Comparison of ENCODE assay signal across 12 cellular contexts in genomic region chr4:41835321-41835995, GRCh38.
DNase-seq lines count a peak whose midpoint lies in the region; ATAC-seq and TF ChIP-seq lines count a peak whose summit lies in the region.
"Had no signal": no experiment of that assay in that cellular context is flagged by ENCODE, and none has a peak within 500 bp of the region (broad histone marks: within the 10 kb centered on the region; RNA-seq: fewer than 3 reads in every experiment).

No MANE protein-coding gene starts in this region.

- H3K9me3 ChIP-seq in upper lobe of left lung: no peaks in the 10 kb centered on the region
- H3K9me3 ChIP-seq: A549, HAP-1 had no signal

- H3K27ac Mint-ChIP-seq in glutamatergic neuron (ENCODE audit: unreplicated experiment) (peak overlapping the region; percentile 96), Calu3 (ENCODE audit: unreplicated experiment) (no peak overlapping the region)
- no peak overlapping the region for H3K27ac Mint-ChIP-seq in activated T-helper 2 cell treated with anti-CD3 and anti-CD28 coated beads, Interferon-gamma antibody, Interleukin-2, Interleukin-4, amounts not matched to agents 10 μg/mL and 5 μg/mL and 100 μg/mL, durations not matched to agents 14 hours and 24 hours and 36 hours
- H3K27ac Mint-ChIP-seq: CD4-positive, CD25-positive, alpha-beta regulatory T cell had no signal

- no peaks in the 10 kb centered on the region for H3K4me1 ChIP-seq in upper lobe of left lung
- H3K4me1 ChIP-seq: A549, HAP-1 had no signal

- H3K27ac ChIP-seq in upper lobe of left lung: no peak overlapping the region
- H3K27ac ChIP-seq: A549; BLaER1 treated with 17β-estradiol and CSF1 and Interleukin-3, amounts not matched to agents 10 nM and 100 nM; HL-60 had no signal

- TF ChIP-seq CTCF in glutamatergic neuron (IDR thresholded peaks at IDR 0.05; ENCODE audit: partially characterized antibody, unreplicated experiment) (no peak), Calu3 (IDR thresholded peaks at IDR 0.05; ENCODE audit: unreplicated experiment) (no peak), upper lobe of left lung (IDR thresholded peaks at IDR 0.05) (no peak)

- H3K27me3 Mint-ChIP-seq in glutamatergic neuron (ENCODE audit: unreplicated experiment) (peaks cover 5% of the 10 kb centered on the region), Calu3 (ENCODE audit: unreplicated experiment) (peaks cover 12% of the 10 kb centered on the region)
- H3K27me3 Mint-ChIP-seq in activated T-helper 2 cell treated with anti-CD3 and anti-CD28 coated beads, Interferon-gamma antibody, Interleukin-2, Interleukin-4, amounts not matched to agents 10 μg/mL and 5 μg/mL and 100 μg/mL, durations not matched to agents 14 hours and 24 hours and 36 hours (ENCODE audit: low read depth): peaks cover 7% of the 10 kb centered on the region

- H3K36me3 ChIP-seq in upper lobe of left lung: no peaks in the 10 kb centered on the region
- H3K36me3 ChIP-seq: BLaER1 treated with 17β-estradiol and CSF1 and Interleukin-3, amounts not matched to agents 10 nM and 100 nM; HAP-1 had no signal

- BruUV-seq in Calu3 (replicated peaks; lab: Mats Ljungman, UMichigan): no TSS peak

- no peak for TF ChIP-seq POLR2A in upper lobe of left lung (IDR thresholded peaks at IDR 0.05)

- ATAC-seq in upper lobe of left lung (ENCODE audit: low FRiP score in 2 of 2): no peak
- ATAC-seq: A549 had no signal

- no peaks in the 10 kb centered on the region for H3K36me3 Mint-ChIP-seq in glutamatergic neuron (ENCODE audit: unreplicated experiment)
- no peaks in the 10 kb centered on the region for H3K36me3 Mint-ChIP-seq in Calu3 (ENCODE audit: insufficient read depth, unreplicated experiment)
- H3K36me3 Mint-ChIP-seq in activated T-helper 2 cell treated with anti-CD3 and anti-CD28 coated beads, Interferon-gamma antibody, Interleukin-2, Interleukin-4, amounts not matched to agents 10 μg/mL and 5 μg/mL and 100 μg/mL, durations not matched to agents 14 hours and 24 hours and 36 hours (ENCODE audit: low read depth): no peaks in the 10 kb centered on the region
- H3K36me3 Mint-ChIP-seq: CD4-positive, CD25-positive, alpha-beta regulatory T cell had no signal

- 89 to 93% methylated on average over 3 of the region's 3 CpGs for WGBS in upper lobe of left lung, 2 donors

- peaks cover 14% of the 10 kb centered on the region for H3K4me1 Mint-ChIP-seq in glutamatergic neuron (ENCODE audit: low read depth, unreplicated experiment)
- peaks cover 7% of the 10 kb centered on the region for H3K4me1 Mint-ChIP-seq in Calu3 (ENCODE audit: low read depth, unreplicated experiment)
- H3K4me1 Mint-ChIP-seq in activated T-helper 2 cell treated with anti-CD3 and anti-CD28 coated beads, Interferon-gamma antibody, Interleukin-2, Interleukin-4, amounts not matched to agents 10 μg/mL and 5 μg/mL and 100 μg/mL, durations not matched to agents 14 hours and 24 hours and 36 hours (ENCODE audit: low read depth): peaks cover 6% of the 10 kb centered on the region

- H3K4me3 Mint-ChIP-seq in glutamatergic neuron (ENCODE audit: unreplicated experiment) (no peak overlapping the region), Calu3 (ENCODE audit: low read depth, unreplicated experiment) (no peak overlapping the region)
- H3K4me3 Mint-ChIP-seq in activated T-helper 2 cell treated with anti-CD3 and anti-CD28 coated beads, Interferon-gamma antibody, Interleukin-2, Interleukin-4, amounts not matched to agents 10 μg/mL and 5 μg/mL and 100 μg/mL, durations not matched to agents 14 hours and 24 hours and 36 hours (ENCODE audit: low read depth): no peak overlapping the region
- H3K4me3 Mint-ChIP-seq: CD4-positive, CD25-positive, alpha-beta regulatory T cell had no signal

- CTCF ChIA-PET in Calu3 (lab: Charles Lee): no interaction called here

- TF ChIP-seq EP300 in upper lobe of left lung (IDR thresholded peaks at IDR 0.05): no peak

- no peaks in the 10 kb centered on the region for H3K27me3 ChIP-seq in upper lobe of left lung
- H3K27me3 ChIP-seq: BLaER1 treated with 17β-estradiol and CSF1 and Interleukin-3, amounts not matched to agents 10 nM and 100 nM had no signal

- intact Hi-C loops in Calu3 (cut with micrococcal nuclease; ENCODE audit: unreplicated experiment): no loop called here
- intact Hi-C loops in activated T-helper 2 cell treated with anti-CD3 and anti-CD28 coated beads, Interferon-gamma antibody, Interleukin-2, Interleukin-4, amounts not matched to agents 10 μg/mL and 5 μg/mL and 100 μg/mL, durations not matched to agents 14 hours and 24 hours and 36 hours (cut with micrococcal nuclease): no loop called here

- DNase-seq in DMS 273 treated with DMSO at 0.1 percent for 48 hours (lab: John Stamatoyannopoulos, UW) (peak; percentile 66), SK-N-DZ (ENCODE audit: low spot score) (peak; percentile 83), glutamatergic neuron (peak; percentile 51), Calu3 (no peak), upper lobe of left lung (no peak)
- DNase-seq in activated T-helper 2 cell treated with anti-CD3 and anti-CD28 coated beads, Interferon-gamma antibody, Interleukin-2, Interleukin-4, amounts not matched to agents 10 μg/mL and 5 μg/mL and 100 μg/mL, durations not matched to agents 14 hours and 24 hours and 36 hours (ENCODE audit: low spot score): no peak
- DNase-seq: CD4-positive, CD25-positive, alpha-beta regulatory T cell; KBM-7 had no signal

- H3K4me3 ChIP-seq in upper lobe of left lung: no peak overlapping the region
- H3K4me3 ChIP-seq: A549; BLaER1 treated with 17β-estradiol and CSF1 and Interleukin-3, amounts not matched to agents 10 nM and 100 nM; HAP-1 had no signal

- peaks cover 9% of the 10 kb centered on the region for H3K9me3 Mint-ChIP-seq in glutamatergic neuron (ENCODE audit: unreplicated experiment)
- H3K9me3 Mint-ChIP-seq in Calu3 (ENCODE audit: low read depth, unreplicated experiment): no peaks in the 10 kb centered on the region
- H3K9me3 Mint-ChIP-seq in activated T-helper 2 cell treated with anti-CD3 and anti-CD28 coated beads, Interferon-gamma antibody, Interleukin-2, Interleukin-4, amounts not matched to agents 10 μg/mL and 5 μg/mL and 100 μg/mL, durations not matched to agents 14 hours and 24 hours and 36 hours: peaks cover 4% of the 10 kb centered on the region

Comparison
In these comparisons a context has a peak if more than half of its experiments do, and no peak if none do; other contexts are left out.
1. DNase-seq: peak in DMS 273 treated with DMSO at 0.1 percent for 48 hours (single experiment), SK-N-DZ (single experiment) and glutamatergic neuron (single experiment); none in Calu3 (single experiment), upper lobe of left lung (0 of 2) and activated T-helper 2 cell treated with anti-CD3 and anti-CD28 coated beads, Interferon-gamma antibody, Interleukin-2, Interleukin-4, amounts not matched to agents 10 μg/mL and 5 μg/mL and 100 μg/mL, durations not matched to agents 14 hours and 24 hours and 36 hours (single experiment).